ENCODE assay signal across 1 cellular context in genomic region chr17:8161289-8162231, GRCh38.
A peak's percentile ranks its signal among the peaks of the same experiment; 100 is the strongest.
TF ChIP-seq lines count a peak whose summit lies in the region.

No MANE protein-coding gene starts in this region.

TF ChIP-seq in HepG2, 621 proteins besides CTCF, POLR2A, EP300 and RAD21:
- TF ChIP-seq THAP11 (CRISPR knock-in tag; IDR thresholded peaks at IDR 0.05) (no peak), ZNF501 (CRISPR knock-in tag; IDR thresholded peaks at IDR 0.05) (0 out of 2 replicates have a peak, but pooled peaks have one; percentile 39), ZNF775 (CRISPR knock-in tag; IDR thresholded peaks at IDR 0.05; ENCODE audit: borderline replicate concordance) (no peak), TCF12 (IDR thresholded peaks at IDR 0.05) (no peak), TCF12 (CRISPR knock-in tag; IDR thresholded peaks at IDR 0.05) (no peak), HNF1B (CRISPR knock-in tag; IDR thresholded peaks at IDR 0.05) (0 out of 2 replicates have a peak, but pooled peaks have one; percentile 2), ZNF609 (CRISPR knock-in tag; IDR thresholded peaks at IDR 0.05; ENCODE audit: borderline replicate concordance) (0 out of 2 replicates have a peak, but pooled peaks have one; percentile 14), SRF (IDR thresholded peaks at IDR 0.05; ENCODE audit: low read depth, low read length) (no peak), ZNF746 (CRISPR knock-in tag; IDR thresholded peaks at IDR 0.05) (0 out of 2 replicates have a peak, but pooled peaks have one; percentile 20), CEBPB (IDR thresholded peaks at IDR 0.05; ENCODE audit: borderline replicate concordance, low read depth, low read length) (no peak), ZNF362 (CRISPR knock-in tag; IDR thresholded peaks at IDR 0.05; ENCODE audit: borderline replicate concordance) (0 out of 2 replicates have a peak, but pooled peaks have one; percentile 4), GABPA (IDR thresholded peaks at IDR 0.05; ENCODE audit: low read depth, low read length) (no peak), GABPA (CRISPR knock-in tag; IDR thresholded peaks at IDR 0.05; ENCODE audit: low read depth) (no peak), ZNF572 (CRISPR knock-in tag; IDR thresholded peaks at IDR 0.05) (no peak)
TF ChIP-seq in HepG2: peak in this region for 5.
